15 cellular contexts compared by ENCODE assay signal in the genomic region with DNA sequence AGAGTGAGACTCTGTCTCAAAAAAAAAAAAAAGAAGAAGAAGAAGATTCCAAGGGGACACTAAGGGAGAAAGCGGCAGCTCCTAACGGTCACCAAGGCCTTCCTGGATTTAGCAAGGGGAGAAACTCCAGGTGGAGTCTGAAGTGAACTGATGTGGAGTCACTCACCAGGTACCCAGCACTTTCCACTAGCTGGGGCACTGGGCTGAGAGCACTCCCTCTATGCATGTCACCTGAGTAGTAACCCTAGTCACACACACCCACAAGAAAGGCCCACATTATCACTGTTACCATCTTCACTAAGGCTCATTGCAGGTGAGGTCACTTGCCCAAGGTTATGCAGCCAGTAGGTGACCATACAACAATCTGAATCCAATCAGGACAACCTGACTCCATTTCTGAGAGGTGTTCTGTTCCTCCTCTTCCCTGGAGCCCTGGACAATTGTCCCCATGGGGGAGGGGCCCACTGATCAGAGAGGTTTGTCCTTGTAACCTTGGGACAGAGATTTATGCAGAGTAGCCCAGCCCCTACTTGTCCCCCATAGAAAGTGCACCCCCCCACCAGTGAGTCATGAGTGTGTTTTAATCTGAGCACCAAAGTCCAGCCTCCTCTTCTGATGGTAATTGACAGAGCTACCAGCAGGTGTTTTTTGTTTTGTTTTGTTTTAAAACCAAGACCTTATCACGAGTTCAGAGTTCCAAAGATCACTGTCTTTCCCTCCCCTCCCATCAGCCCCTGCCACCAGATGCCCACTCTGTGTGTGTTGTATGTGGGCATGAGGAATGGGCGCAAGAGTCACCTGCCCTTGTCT. TPM values are rescaled to one million over a fixed set of nuclear protein-coding genes. Genes with fewer than 3 reads are reported as not detected.
A peak's percentile ranks its signal among the peaks of the same experiment; 100 is the strongest.
DNase-seq lines count a peak whose midpoint lies in the region; ATAC-seq and TF ChIP-seq lines count a peak whose summit lies in the region.
"Had no signal": no experiment of that assay in that cellular context is flagged by ENCODE, and none has a peak within 500 bp of the region (broad histone marks: within the 10 kb centered on the region; RNA-seq: fewer than 3 reads in every experiment).

No MANE protein-coding gene starts in this region.

- H3K4me1 ChIP-seq in CD8-positive, alpha-beta T cell (ENCODE audit: insufficient read depth, low read length) = peaks cover 85% of the 10 kb centered on the region
- H3K4me1 ChIP-seq: tibial nerve had no signal

- H3K27ac ChIP-seq in CD8-positive, alpha-beta T cell (ENCODE audit: low read depth, low read length) = no peak overlapping the region
- H3K27ac ChIP-seq: PC-9 had no signal

- ATAC-seq in CD8-positive, alpha-beta T cell = no peak
- no peak for ATAC-seq in naive B cell (ENCODE audit: low read depth in 2 of 2)

- no peaks in the 10 kb centered on the region for H3K27me3 ChIP-seq in CD8-positive, alpha-beta T cell (ENCODE audit: insufficient read depth, low read length)
- H3K27me3 ChIP-seq: tibial nerve had no signal

- H3K36me3 Mint-ChIP-seq in CD8-positive, alpha-beta T cell = no peaks in the 10 kb centered on the region
- no peaks in the 10 kb centered on the region for H3K36me3 Mint-ChIP-seq in IgD-negative memory B cell
- no peaks in the 10 kb centered on the region for H3K36me3 Mint-ChIP-seq in naive B cell

- peaks cover 72% of the 10 kb centered on the region for H3K4me1 Mint-ChIP-seq in CD8-positive, alpha-beta T cell (ENCODE audit: low read depth)
- H3K4me1 Mint-ChIP-seq in IgD-negative memory B cell = peaks cover 52 to 70% (median 66%) of the 10 kb centered on the region in 3 donors
- H3K4me1 Mint-ChIP-seq in naive B cell = peaks cover 42 to 82% (median 59%) of the 10 kb centered on the region in 3 donors

- no peaks in the 10 kb centered on the region for H3K9me3 ChIP-seq in CD8-positive, alpha-beta T cell (ENCODE audit: low read length)
- H3K9me3 ChIP-seq: tibial nerve had no signal

- no peaks in the 10 kb centered on the region for H3K9me3 Mint-ChIP-seq in CD8-positive, alpha-beta T cell
- no peaks in the 10 kb centered on the region for H3K9me3 Mint-ChIP-seq in IgD-negative memory B cell
- peaks cover 0 to under 1% (median 0%) of the 10 kb centered on the region in 7 donors for H3K9me3 Mint-ChIP-seq in naive B cell
- H3K9me3 Mint-ChIP-seq: activated naive CD4-positive, alpha-beta T cell treated with anti-CD3 and anti-CD28 coated beads, Interleukin-2, amount 50 U/mL, for 72 hours had no signal

- TF ChIP-seq CTCF in CD8-positive, alpha-beta T cell (IDR thresholded peaks at IDR 0.05) = no peak

- intact Hi-C loops in CD8-positive, alpha-beta T cell (cut with DNase I, micrococcal nuclease) = loop anchor here in 1 of 2 experiments (10.0 kb wide), 1 partner anchor 211 kb away; a partner anchor contains a TSS

- H3K4me3 Mint-ChIP-seq in CD8-positive, alpha-beta T cell = peak overlapping the region; percentile 8
- H3K4me3 Mint-ChIP-seq in IgD-negative memory B cell (peak overlapping the region in 3 of 4 donors; percentile 59 to 92 (median 83)), naive B cell (peak overlapping the region in 7 of 8 donors; percentile 5 to 85 (median 63))

- H3K27me3 Mint-ChIP-seq in CD8-positive, alpha-beta T cell (ENCODE audit: low read depth) = no peaks in the 10 kb centered on the region
- H3K27me3 Mint-ChIP-seq in IgD-negative memory B cell (peaks cover 2% of the 10 kb centered on the region), naive B cell (no peaks in the 10 kb centered on the region)

- CTCF ChIA-PET in CD8-positive, alpha-beta T cell (lab: Charles Lee) = interaction anchor here (1.0 to 2.5 kb wide), 4 partner anchors 8 to 49 kb away, joined by 4 to 7 read pairs (median 6); no protein-coding TSS in a partner anchor

- H3K36me3 ChIP-seq in CD8-positive, alpha-beta T cell (ENCODE audit: insufficient read depth, low read length) = no peaks in the 10 kb centered on the region
- H3K36me3 ChIP-seq: tibial nerve had no signal

- H3K27ac Mint-ChIP-seq in CD8-positive, alpha-beta T cell = peak overlapping the region; percentile 84
- peak overlapping the region; percentile 93 to 99 (median 97) for H3K27ac Mint-ChIP-seq in IgD-negative memory B cell
- peak overlapping the region; percentile 97 to 99 (median 98) for H3K27ac Mint-ChIP-seq in naive B cell

- DNase-seq in CD8-positive, alpha-beta T cell = no peak
- DNase-seq in activated naive CD4-positive, alpha-beta T cell treated with anti-CD3 and anti-CD28 coated beads, Interleukin-2, amount 50 U/mL, for 16 hours = peak; percentile 25
- DNase-seq in naive B cell (no peak), GF-D8 (lab: John Stamatoyannopoulos, UW) (no peak), middle frontal gyrus (ENCODE audit: extremely low spot score, low spot score) (no peak), NCI-H146 treated with DMSO at 0.1 percent for 48 hours (lab: John Stamatoyannopoulos, UW; ENCODE audit: unreplicated experiment) (no peak)
- no peak for DNase-seq in stimulated activated CD4-positive, alpha-beta T cell treated with anti-CD3 and anti-CD28 coated beads, Interleukin-15, amount 100 ng/mL, for 24 hours
- DNase-seq: Calu3, NCI-H1694 treated with DMSO at 0.1 percent for 48 hours had no signal

- POLR2A ChIA-PET in CD8-positive, alpha-beta T cell (lab: Charles Lee) = interaction anchor here (1.9 to 9.5 kb wide), 2 partner anchors 10 to 18 kb away, joined by 10 to 111 read pairs; a partner anchor contains a TSS

- no peak overlapping the region for H3K4me3 ChIP-seq in CD8-positive, alpha-beta T cell (ENCODE audit: low read depth, low read length)
- H3K4me3 ChIP-seq: PC-9, tibial nerve had no signal

RNA-seq across cellular contexts. Expression of a gene that starts 5.9 kb away (rescaled TPM):
- 10 to 100 TPM; 76.7 to 76.8 TPM for total RNA-seq in CD8-positive, alpha-beta T cell
- polyA plus RNA-seq in IgD-negative memory B cell (203 TPM), naive B cell (ENCODE audit: low read depth in 6 of 6) (100 to 1,000 TPM in 4 of 6 donors, 10 to 100 TPM in 2; 89.4 to 191 (median 128) TPM)
- total RNA-seq: Calu3, glomerular endothelial cell, lung microvascular endothelial cell, PC-9 had no signal

RNA-seq across cellular contexts. Expression of a gene that starts 35.1 kb away (rescaled TPM):
- under 1 TPM; 0.22 to 0.24 TPM for total RNA-seq in CD8-positive, alpha-beta T cell
- polyA plus RNA-seq in IgD-negative memory B cell (0.26 TPM), naive B cell (ENCODE audit: low read depth in 6 of 6) (under 1 TPM in 4 of 6 donors, not detected in 2; 0.11 to 0.58 (median 0.22) TPM)
- total RNA-seq: Calu3, glomerular endothelial cell, lung microvascular endothelial cell, PC-9 had no signal

Comparison
In these comparisons a context has a peak if more than half of its experiments do, and no peak if none do; other contexts are left out.
1. H3K4me3 Mint-ChIP-seq: peak in every context shown above with its lines; median percentile 83 in IgD-negative memory B cell; 63 in naive B cell; 8 in CD8-positive, alpha-beta T cell.